In genomic region chr6:2665169-2666070, GRCh38 we compare ENCODE assay signal across 17 cellular contexts.
DNase-seq lines count a peak whose midpoint lies in the region; ATAC-seq, FAIRE-seq and TF ChIP-seq lines count a peak whose summit lies in the region.
"Had no signal": no experiment of that assay in that cellular context is flagged by ENCODE, and none has a peak within 500 bp of the region (broad histone marks: within the 10 kb centered on the region; RNA-seq: fewer than 3 reads in every experiment).

No MANE protein-coding gene starts in this region.

- DNase-seq in MG63 (peak; percentile 6), NCI-H2227 (lab: John Stamatoyannopoulos, UW; ENCODE audit: unreplicated experiment) (peak; percentile 29), bronchial epithelial cell (ENCODE audit: low read depth) (peak; percentile 69), osteoblast (ENCODE audit: insufficient read length, low spot score, missing footprints) (peak; percentile 48), SK-N-SH (no peak)
- DNase-seq: activated CD4-positive, alpha-beta T cell treated with anti-CD3 and anti-CD28 coated beads, Interleukin-2, amount 50 U/mL, for 1 hour; activated naive CD8-positive, alpha-beta T cell treated with anti-CD3 and anti-CD28 coated beads, Interleukin-2, amount 10 ng/mL, durations not matched to agents 7 days and 5 days; cerebellar nuclear complex; NCI-H1694 treated with DMSO at 0.1 percent for 48 hours; PC-3; stimulated activated CD4-positive, alpha-beta T cell treated with anti-CD3 and anti-CD28 coated beads, Interleukin-4, amount 100 ng/mL, for 1 hour; tibial artery had no signal

- peak overlapping the region; percentile 59 for H3K4me2 ChIP-seq in osteoblast (ENCODE audit: insufficient read depth, low read length)
- no peak overlapping the region for H3K4me2 ChIP-seq in SK-N-SH
- H3K4me2 ChIP-seq: BLaER1 had no signal

- no peaks in the 10 kb centered on the region for H4K20me1 ChIP-seq in osteoblast (ENCODE audit: insufficient read depth, low read length)
- no peaks in the 10 kb centered on the region for H4K20me1 ChIP-seq in SK-N-SH (ENCODE audit: insufficient read depth)
- H4K20me1 ChIP-seq: BLaER1 had no signal

- H3K79me2 ChIP-seq in osteoblast (ENCODE audit: insufficient read depth, low read length) (no peaks in the 10 kb centered on the region), SK-N-SH (ENCODE audit: insufficient read depth) (no peaks in the 10 kb centered on the region)

- TF ChIP-seq EP300 in SK-N-SH (IDR thresholded peaks at IDR 0.05; ENCODE audit: borderline replicate concordance in 1 of 2, low read depth in 1 of 2, low read length in 1 of 2), result no peak

- H3K9me3 ChIP-seq in MG63, result no peaks in the 10 kb centered on the region
- H3K9me3 ChIP-seq in osteoblast (ENCODE audit: low read depth, low read length), result no peaks in the 10 kb centered on the region
- H3K9me3 ChIP-seq in SK-N-SH, result no peaks in the 10 kb centered on the region
- H3K9me3 ChIP-seq: BLaER1, tibial artery had no signal

- H3K4me1 ChIP-seq in osteoblast (ENCODE audit: insufficient read depth, low read length), result peaks cover 17% of the 10 kb centered on the region
- H3K4me1 ChIP-seq in SK-N-SH (ENCODE audit: control insufficient read depth in 1 of 2, insufficient read depth in 2 of 2, low read depth in 1 of 2, low read length in 1 of 2), result no peaks in the 10 kb centered on the region

- H3F3A ChIP-seq in SK-N-SH (replicated peaks; ENCODE audit: insufficient read depth), result no peaks in the 10 kb centered on the region

- no peak for TF ChIP-seq RAD21 in SK-N-SH (IDR thresholded peaks at IDR 0.05; ENCODE audit: low read length)

- H3K27ac ChIP-seq in osteoblast (ENCODE audit: low read depth, low read length) (no peak overlapping the region), SK-N-SH (ENCODE audit: low read depth in 2 of 2, low read length in 1 of 2) (no peak overlapping the region)
- H3K27ac ChIP-seq: BLaER1, tibial artery had no signal

- H3K9me2 ChIP-seq in SK-N-SH, result no peaks in the 10 kb centered on the region

- 57% methylated on average over 11 of the region's 11 CpGs for WGBS in SK-N-SH (ENCODE audit: low lambda C conversion rate)

- FAIRE-seq in bronchial epithelial cell (lab: Jason Lieb, UNC), result peak; percentile 23
- FAIRE-seq: GM18507 had no signal

- H3K27me3 ChIP-seq in MG63 (no peaks in the 10 kb centered on the region), bronchial epithelial cell (ENCODE audit: control insufficient read depth, insufficient read depth, low read length) (no peaks in the 10 kb centered on the region), osteoblast (ENCODE audit: insufficient read depth, low read length) (no peaks in the 10 kb centered on the region), SK-N-SH (ENCODE audit: insufficient read depth) (no peaks in the 10 kb centered on the region)
- H3K27me3 ChIP-seq: BLaER1, tibial artery had no signal

- POLR2A ChIA-PET in SK-N-SH (lab: Yijun Ruan, JAX), result no interaction called here

- ATAC-seq in GM19452 (IDR thresholded peaks at IDR 0.05; ENCODE audit: unreplicated experiment), result no peak
- no peak for ATAC-seq in HG03280 (IDR thresholded peaks at IDR 0.05; ENCODE audit: unreplicated experiment)
- ATAC-seq: PC-3, sciatic nerve had no signal

- TF ChIP-seq CTCF in bronchial epithelial cell (IDR thresholded peaks at IDR 0.05; ENCODE audit: insufficient read depth, low read length, severe bottlenecking) (no peak), osteoblast (IDR thresholded peaks at IDR 0.05; ENCODE audit: extremely low read depth, low read depth, low read length) (no peak), SK-N-SH (IDR thresholded peaks at IDR 0.05) (no peak)

- H3K36me3 ChIP-seq in MG63, result no peaks in the 10 kb centered on the region
- no peaks in the 10 kb centered on the region for H3K36me3 ChIP-seq in bronchial epithelial cell (ENCODE audit: control insufficient read depth, insufficient read depth, low read length)
- H3K36me3 ChIP-seq in osteoblast (ENCODE audit: insufficient read depth, low read length), result no peaks in the 10 kb centered on the region
- H3K36me3 ChIP-seq in SK-N-SH (replicated peaks in 1 of 2; ENCODE audit: control insufficient read depth in 1 of 2, insufficient read depth in 2 of 2, low read length in 1 of 2), result no peaks in the 10 kb centered on the region
- H3K36me3 ChIP-seq: BLaER1, tibial artery had no signal

- H2AFZ ChIP-seq in osteoblast (ENCODE audit: low read length) (peak overlapping the region; percentile 86), SK-N-SH (ENCODE audit: low read depth) (no peak overlapping the region)

- H3K9ac ChIP-seq in SK-N-SH, result no peak overlapping the region
- H3K9ac ChIP-seq: BLaER1 had no signal

- CTCF ChIA-PET in SK-N-SH (lab: Yijun Ruan, JAX), result interaction anchor here (1.3 kb wide), 1 partner anchor 31 kb away, joined by 5 read pairs; no protein-coding TSS in a partner anchor

- H3K4me3 ChIP-seq in MG63, result no peak overlapping the region
- no peak overlapping the region for H3K4me3 ChIP-seq in bronchial epithelial cell (ENCODE audit: low read depth, low read length)
- peak overlapping the region; percentile 19 for H3K4me3 ChIP-seq in osteoblast (ENCODE audit: insufficient read depth, low read length)
- no peak overlapping the region for H3K4me3 ChIP-seq in SK-N-SH (ENCODE audit: low read depth in 2 of 2, low read length in 1 of 2)
- H3K4me3 ChIP-seq: BLaER1, tibial artery had no signal

TF ChIP-seq in SK-N-SH, 30 proteins besides CTCF, POLR2A, EP300 and RAD21:
- TF ChIP-seq YY1 (IDR thresholded peaks at IDR 0.05; ENCODE audit: low read depth) (no peak), RXRA (IDR thresholded peaks at IDR 0.05; ENCODE audit: borderline replicate concordance, low read depth) (no peak), ZBTB33 (IDR thresholded peaks at IDR 0.05; ENCODE audit: borderline replicate concordance, low read depth) (no peak), GABPA (IDR thresholded peaks at IDR 0.05; ENCODE audit: low read depth) (no peak), TEAD4 (IDR thresholded peaks at IDR 0.05; ENCODE audit: borderline replicate concordance, insufficient read depth) (no peak), FOXJ3 (CRISPR knock-in tag; IDR thresholded peaks at IDR 0.05) (no peak), MAX (IDR thresholded peaks at IDR 0.05; ENCODE audit: low read depth) (no peak), IRF3 (IDR thresholded peaks at IDR 0.05; ENCODE audit: low read depth, low read length) (no peak), POLR2AphosphoS5 (IDR thresholded peaks at IDR 0.05; ENCODE audit: low read depth, low read length) (no peak), GATA2 (CRISPR knock-in tag; IDR thresholded peaks at IDR 0.05) (no peak), USF2 (IDR thresholded peaks at IDR 0.05; ENCODE audit: borderline replicate concordance, low read depth, low read length) (no peak), MEF2A (IDR thresholded peaks at IDR 0.05; ENCODE audit: borderline replicate concordance, low read depth) (no peak), PBX3 (IDR thresholded peaks at IDR 0.05) (no peak), CHD2 (IDR thresholded peaks at IDR 0.05; ENCODE audit: low read length, partially characterized antibody) (no peak), FOXM1 (IDR thresholded peaks at IDR 0.05; ENCODE audit: low read depth) (no peak), NRF1 (IDR thresholded peaks at IDR 0.05; ENCODE audit: low read depth, low read length) (no peak), RCOR1 (IDR thresholded peaks at IDR 0.05; ENCODE audit: low read length) (no peak), SMC3 (IDR thresholded peaks at IDR 0.05; ENCODE audit: low read depth, low read length) (no peak)
